In genomic region chr10:69175326-69175725, GRCh38 we compare ENCODE assay signal across 6 cellular contexts. TPM values are rescaled to one million over a fixed set of nuclear protein-coding genes. Genes with fewer than 3 reads are reported as not detected.
A peak's percentile ranks its signal among the peaks of the same experiment; 100 is the strongest.
DNase-seq lines count a peak whose midpoint lies in the region; ATAC-seq, FAIRE-seq and TF ChIP-seq lines count a peak whose summit lies in the region.
"Not testable (repeated sequence)": the region's sequence is repeated elsewhere in the genome, so short reads cannot be mapped to it uniquely, and the experiment has no call there.
"Had no signal": no experiment of that assay in that cellular context is flagged by ENCODE, and none has a peak within 500 bp of the region (broad histone marks: within the 10 kb centered on the region; RNA-seq: fewer than 3 reads in every experiment).

No MANE protein-coding gene starts in this region.

- not testable (repeated sequence) for TF ChIP-seq CTCF in A549 (IDR thresholded peaks at IDR 0.05); WTC11 (IDR thresholded peaks at IDR 0.05)

- not testable (repeated sequence) for H3K4me2 ChIP-seq in A549

- H3K27ac Mint-ChIP-seq in WTC11, result not testable (repeated sequence)

- not testable (repeated sequence) for H3K4me1 Mint-ChIP-seq in WTC11

- peak in 1 of 2 experiments; percentile 16 for DNase-seq in A549 (ENCODE audit: low read depth in 1 of 2, low spot score in 1 of 2)
- DNase-seq in ELR (ENCODE audit: low read depth), result peak; percentile 17
- DNase-seq in NAMALWA (ENCODE audit: low spot score), result peak; percentile 16
- DNase-seq in WTC11 (ENCODE audit: low spot score), result not testable (repeated sequence)
- DNase-seq in erythroblast (lab: John Stamatoyannopoulos, UW), result peak; percentile 9 to 21

- CTCF ChIA-PET in A549 (lab: Yijun Ruan, JAX), result not testable (repeated sequence)
- CTCF ChIA-PET in WTC11 (lab: Charles Lee), result interaction anchor here (0.8 kb wide), 1 partner anchor 233 kb away, joined by 3 read pairs; no protein-coding TSS in a partner anchor

- H3K4me1 ChIP-seq in A549, result not testable (repeated sequence)

- TF ChIP-seq RAD21 in A549 (conservative IDR thresholded peaks at IDR 0.05 in 1 of 2, IDR thresholded peaks at IDR 0.05 in 1 of 2), result not testable (repeated sequence)

- not testable (repeated sequence) for H3K27me3 Mint-ChIP-seq in WTC11 (ENCODE audit: low read depth)

- TF ChIP-seq POLR2A in A549 (IDR thresholded peaks at IDR 0.05; ENCODE audit: low read length); erythroblast (IDR thresholded peaks at IDR 0.05; ENCODE audit: low read length): not testable (repeated sequence)

- H3K9me3 ChIP-seq in A549, result not testable (repeated sequence)

- not testable (repeated sequence) for H3K27ac ChIP-seq in A549

- not testable (repeated sequence) for FAIRE-seq in A549 (lab: Jason Lieb, UNC)

- WGBS in A549 (ENCODE audit: missing lambda C conversion rate), result 84% methylated on average over 4 of the region's 4 CpGs

- not testable (repeated sequence) for H3K9me3 Mint-ChIP-seq in WTC11

- H3K4me3 Mint-ChIP-seq in WTC11, result not testable (repeated sequence)

- POLR2A ChIA-PET in A549 (lab: Yijun Ruan, JAX), result not testable (repeated sequence)
- POLR2A ChIA-PET in WTC11 (lab: Charles Lee), result interaction anchor here (0.6 kb wide), 1 partner anchor 667 kb away, joined by 5 read pairs; no protein-coding TSS in a partner anchor

- H3K4me3 ChIP-seq in A549, result not testable (repeated sequence)

- not testable (repeated sequence) for ATAC-seq in A549, WTC11

- H3K36me3 Mint-ChIP-seq in WTC11, result peaks cover 10% of the 10 kb centered on the region

- not testable (repeated sequence) for TF ChIP-seq EP300 in A549 (IDR thresholded peaks at IDR 0.05)

TF ChIP-seq in A549, 52 proteins besides CTCF, POLR2A, EP300 and RAD21:
- TF ChIP-seq MAFK (IDR thresholded peaks at IDR 0.05; ENCODE audit: partially characterized antibody), result peak; percentile 36

TF ChIP-seq in WTC11, 78 proteins besides CTCF, POLR2A, EP300 and RAD21:
- peak; percentile 35; the same call in 1 of the 2 replicates for TF ChIP-seq NFYB (CRISPR knock-in tag; conservative IDR thresholded peaks at IDR 0.05; ENCODE audit: low read depth)
TF ChIP-seq in WTC11: peak in this region for 1; not testable (repeated sequence) for 77.

RNA-seq across cellular contexts. Expression of gene SUPV3L1, which starts 4.7 kb away (rescaled TPM):
- 55.5 and 57.4 TPM in 2 replicates for polyA plus RNA-seq in A549 (2011; rRNA removed)
- 23.1 and 24.0 TPM in 2 replicates for polyA plus RNA-seq in A549 (2012; cell fraction: cytosol; rRNA removed)
- 21.6 and 44.3 TPM in 2 replicates for polyA plus RNA-seq in A549 (2012; cell fraction: nucleus; rRNA removed)
- 31.4 to 35.0 TPM (median 31.9 TPM) in 3 replicates for polyA plus RNA-seq in A549 (2017; fragmentation: RNase III; extraction: RNeasy Plus Mini Kit Qiagen cat#74134 plus additional on column Dnase treatment)
- 28.4 and 36.3 TPM in 2 replicates for polyA minus RNA-seq in A549 (2011; rRNA and poly(A)+ RNA removed)
- total RNA-seq in WTC11 (2021), result 41.2 to 43.7 TPM (median 43.0 TPM) in 3 replicates

RNA-seq across cellular contexts. Expression of gene HKDC1, which starts 44.8 kb away (rescaled TPM):
- polyA plus RNA-seq in A549 (2011; rRNA removed) (28.5 and 32.8 TPM in 2 replicates), A549 (2017; fragmentation: RNase III; extraction: RNeasy Plus Mini Kit Qiagen cat#74134 plus additional on column Dnase treatment) (24.0 to 33.2 TPM (median 32.5 TPM) in 3 replicates)
- polyA plus RNA-seq in A549 (2012; cell fraction: cytosol; rRNA removed), result 11.2 and 12.7 TPM in 2 replicates
- 30.4 and 34.9 TPM in 2 replicates for polyA plus RNA-seq in A549 (2012; cell fraction: nucleus; rRNA removed)
- 25.6 and 29.2 TPM in 2 replicates for polyA minus RNA-seq in A549 (2011; rRNA and poly(A)+ RNA removed)
- 0.09 TPM in 2 of 3 replicates, not detected in the other for total RNA-seq in WTC11 (2021)
- polyA plus RNA-seq: CD14-positive monocyte had no signal

RNA-seq across cellular contexts. Expression of gene VPS26A, which starts 51.3 kb away (rescaled TPM):
- polyA plus RNA-seq in A549 (2011; rRNA removed), result 35.0 and 52.6 TPM in 2 replicates
- polyA plus RNA-seq in A549 (2012; cell fraction: cytosol; rRNA removed), result 9.4 and 9.7 TPM in 2 replicates
- 2.0 and 3.5 TPM in 2 replicates for polyA plus RNA-seq in A549 (2012; cell fraction: nucleus; rRNA removed)
- 62.5 to 62.6 TPM (median 62.6 TPM) in 3 replicates for polyA plus RNA-seq in A549 (2017; fragmentation: RNase III; extraction: RNeasy Plus Mini Kit Qiagen cat#74134 plus additional on column Dnase treatment)
- polyA minus RNA-seq in A549 (2011; rRNA and poly(A)+ RNA removed), result 3.8 and 4.1 TPM in 2 replicates
- total RNA-seq in WTC11 (2021), result 34.2 to 39.4 TPM (median 37.4 TPM) in 3 replicates
